In the genomic region with DNA sequence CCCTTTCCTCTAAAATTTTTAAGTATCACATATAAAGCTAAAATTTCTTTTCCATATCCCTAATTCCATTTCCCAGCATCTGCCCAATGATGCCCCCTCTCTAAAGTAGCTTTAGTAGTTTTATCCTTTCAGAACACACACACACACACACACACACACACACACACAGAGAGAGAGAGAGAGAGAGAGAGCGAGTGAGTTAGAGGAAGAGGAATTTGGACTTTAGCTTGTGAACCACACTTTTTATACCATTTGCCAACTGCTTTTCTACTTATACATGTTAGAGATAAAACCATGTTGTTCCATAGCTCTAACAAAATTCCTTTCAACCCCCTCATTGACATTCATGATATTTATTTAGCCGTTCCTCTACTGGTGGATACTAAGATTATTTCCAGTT, we compare ENCODE assay signal across 23 cellular contexts.
"Had no signal": no experiment of that assay in that cellular context is flagged by ENCODE, and none has a peak within 500 bp of the region (broad histone marks: within the 10 kb centered on the region; RNA-seq: fewer than 3 reads in every experiment).

No MANE protein-coding gene starts in this region.

- H3K4me1 ChIP-seq: esophagus squamous epithelium, foreskin keratinocyte, left lung, right atrium auricular region, stomach had no signal

- H3K9me3 Mint-ChIP-seq: dendritic cell treated with granulocyte-macrophage colony-stimulating factor and Interleukin-4, amounts not matched to agents 40 ng/mL and 50 ng/mL, for 4 days; effector memory CD8-positive, alpha-beta T cell; stimulated activated effector memory CD8-positive, alpha-beta T cell treated with anti-CD3 and anti-CD28 coated beads, Interleukin-12 subunit alpha, Interleukin-12 subunit beta, amount 100 ng/mL, for 72 hours had no signal

- H3K27ac ChIP-seq: epithelial cell of prostate, esophagus squamous epithelium, foreskin keratinocyte, left lung, right atrium auricular region, stomach, thoracic aorta, transverse colon had no signal

- H3K4me3 ChIP-seq: esophagus squamous epithelium, left lung, lung, right atrium auricular region, stomach, thoracic aorta, transverse colon had no signal

- FAIRE-seq: islet of Langerhans had no signal

- H3K4me3 Mint-ChIP-seq: dendritic cell treated with granulocyte-macrophage colony-stimulating factor and Interleukin-4, amounts not matched to agents 40 ng/mL and 50 ng/mL, for 4 days; effector memory CD8-positive, alpha-beta T cell; naive B cell; stimulated activated effector memory CD8-positive, alpha-beta T cell treated with anti-CD3 and anti-CD28 coated beads, Interleukin-12 subunit alpha, Interleukin-12 subunit beta, amount 100 ng/mL, for 72 hours had no signal

- H3K27ac Mint-ChIP-seq: dendritic cell treated with granulocyte-macrophage colony-stimulating factor and Interleukin-4, amounts not matched to agents 40 ng/mL and 50 ng/mL, for 4 days; effector memory CD8-positive, alpha-beta T cell; naive B cell; stimulated activated effector memory CD8-positive, alpha-beta T cell treated with anti-CD3 and anti-CD28 coated beads, Interleukin-12 subunit alpha, Interleukin-12 subunit beta, amount 100 ng/mL, for 72 hours had no signal

- H3K27me3 ChIP-seq: esophagus squamous epithelium, foreskin keratinocyte, left lung, right atrium auricular region, stomach, transverse colon had no signal

- H3K36me3 Mint-ChIP-seq: naive B cell; stimulated activated effector memory CD8-positive, alpha-beta T cell treated with anti-CD3 and anti-CD28 coated beads, Interleukin-12 subunit alpha, Interleukin-12 subunit beta, amount 100 ng/mL, for 72 hours had no signal

- H3K9me3 ChIP-seq: esophagus squamous epithelium, left lung, right atrium auricular region, stomach, thoracic aorta, transverse colon had no signal

- ATAC-seq: effector memory CD8-positive, alpha-beta T cell; foreskin keratinocyte; left lung; stimulated activated effector memory CD8-positive, alpha-beta T cell treated with anti-CD3 and anti-CD28 coated beads, Interleukin-12 subunit alpha, Interleukin-12 subunit beta, amount 100 ng/mL, for 72 hours had no signal

- H3K4me1 Mint-ChIP-seq: naive B cell; stimulated activated effector memory CD8-positive, alpha-beta T cell treated with anti-CD3 and anti-CD28 coated beads, Interleukin-12 subunit alpha, Interleukin-12 subunit beta, amount 100 ng/mL, for 72 hours had no signal

- H3K36me3 ChIP-seq: esophagus squamous epithelium, left lung, right atrium auricular region, stomach, thoracic aorta, transverse colon had no signal

- DNase-seq: effector memory CD8-positive, alpha-beta T cell; esophagus squamous epithelium; foreskin keratinocyte; head of caudate nucleus; hippocampal formation; kidney glomerular epithelial cell; left lung; mesenchymal stem cell; midbrain; naive B cell; posterior cingulate gyrus; stimulated activated CD4-positive, alpha-beta T cell treated with anti-CD3 and anti-CD28 coated beads, Interleukin-4, amount 100 ng/mL, for 1 hour; stimulated activated CD8-positive, alpha-beta memory T cell treated with anti-CD3 and anti-CD28 coated beads, Interleukin-4, amount 100 ng/mL, for 48 hours; stomach; substantia nigra; transverse colon had no signal

- H3K27me3 Mint-ChIP-seq: effector memory CD8-positive, alpha-beta T cell had no signal
